In the genomic region with DNA sequence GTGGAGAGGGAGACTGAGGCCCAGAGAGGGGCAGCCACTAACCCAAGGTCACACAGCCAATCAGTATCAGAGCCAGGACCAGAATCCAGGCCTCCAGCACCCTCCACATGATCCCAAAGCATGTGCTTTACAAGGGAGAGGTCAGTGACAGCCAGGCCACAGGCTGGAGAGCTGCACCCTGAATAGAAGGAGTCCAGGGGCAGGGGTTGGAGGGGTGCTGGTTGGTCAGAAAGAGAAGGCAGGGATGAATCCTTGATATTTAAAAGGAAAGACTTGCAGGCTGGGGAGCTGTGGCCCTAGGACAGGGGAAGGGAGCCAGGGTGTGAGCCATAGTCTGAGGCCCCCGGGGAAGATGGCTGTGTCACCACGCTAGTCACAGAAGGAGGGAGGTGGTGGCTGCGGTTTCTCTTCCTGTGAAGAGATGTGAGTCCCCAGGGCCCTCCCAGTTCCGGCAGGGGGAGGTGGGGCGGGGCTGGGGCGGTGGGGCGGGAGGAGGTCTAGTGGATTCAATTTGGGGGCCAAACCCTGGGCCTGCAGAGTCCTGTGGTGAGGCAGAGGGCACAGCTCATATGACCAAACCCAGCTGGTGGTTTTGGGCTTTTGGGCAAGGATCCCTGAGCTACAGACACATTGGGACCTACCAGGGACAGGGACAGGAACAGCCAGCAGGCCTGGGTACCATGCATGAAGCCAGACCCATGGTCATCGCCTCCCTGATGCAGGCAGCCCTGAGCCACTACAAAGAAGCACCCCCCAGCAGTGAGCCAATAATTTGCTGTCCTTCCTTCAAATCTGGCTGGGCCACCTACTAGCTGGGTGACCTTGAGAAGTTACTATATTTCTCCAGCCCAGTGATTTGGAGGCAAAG, we compare ENCODE assay signal across 8 cellular contexts.
A peak's percentile ranks its signal among the peaks of the same experiment; 100 is the strongest.
DNase-seq lines count a peak whose midpoint lies in the region; TF ChIP-seq lines count a peak whose summit lies in the region.

No MANE protein-coding gene starts in this region.

- H3K4me1 ChIP-seq in Loucy (ENCODE audit: insufficient read depth, low read length, poor library complexity, severe bottlenecking): peaks cover 55% of the 10 kb centered on the region

- H3K36me3 ChIP-seq in Loucy (ENCODE audit: insufficient read depth, low read length): peaks cover 88% of the 10 kb centered on the region; the same call in 1 of the 2 replicates

- H3K4me3 ChIP-seq in Loucy (ENCODE audit: low read length, poor library complexity, severe bottlenecking): peak overlapping the region; percentile 71

- no peaks in the 10 kb centered on the region for H3K9me2 ChIP-seq in Loucy (replicated peaks; ENCODE audit: low read depth, low read length)

- peak overlapping the region; percentile 99 for H3K4me2 ChIP-seq in Loucy (ENCODE audit: low read depth, low read length, poor library complexity, severe bottlenecking)

- DNase-seq in GM19240 (ENCODE audit: insufficient read length, low spot score) (peak; percentile 91), DMS 273 (lab: John Stamatoyannopoulos, UW; ENCODE audit: unreplicated experiment) (no peak), HuH-7.5 (ENCODE audit: low spot score) (no peak), COR-L47 (lab: John Stamatoyannopoulos, UW) (no peak)
- DNase-seq in activated CD4-positive, alpha-beta T cell treated with anti-CD3 and anti-CD28 coated beads for 48 hours: peak; percentile 94
- DNase-seq in effector CD8-positive, alpha-beta T cell (lab: John Stamatoyannopoulos, UW): peak; percentile 81
- peak; percentile 77 to 89 for DNase-seq in stimulated activated CD4-positive, alpha-beta T cell treated with anti-CD3 and anti-CD28 coated beads, Interleukin-12 subunit alpha, Interleukin-12 subunit beta, amount 100 ng/mL, for 24 hours (ENCODE audit: low read depth in 2 of 2)

- no peak overlapping the region for H2AFZ ChIP-seq in Loucy (ENCODE audit: low read length)

- H3K27me3 ChIP-seq in Loucy (ENCODE audit: insufficient read depth, low read length, poor library complexity, severe bottlenecking): no peaks in the 10 kb centered on the region

- peaks cover 57% of the 10 kb centered on the region for H4K20me1 ChIP-seq in Loucy (ENCODE audit: insufficient read depth, low read length, poor library complexity, severe bottlenecking)

- H3K9me3 ChIP-seq in Loucy (ENCODE audit: insufficient read depth, low read depth, low read length): no peaks in the 10 kb centered on the region

- H3K79me2 ChIP-seq in Loucy (ENCODE audit: insufficient read depth, low read length): peaks cover 69% of the 10 kb centered on the region

- no peak for TF ChIP-seq CTCF in Loucy (conservative IDR thresholded peaks at IDR 0.05; ENCODE audit: low read length)

- peak overlapping the region; percentile 94 for H3K9ac ChIP-seq in Loucy (ENCODE audit: low read depth, low read length, poor library complexity, severe bottlenecking)

- peaks cover 13% of the 10 kb centered on the region for H3F3A ChIP-seq in Loucy (ENCODE audit: low read depth)

Comparison
In these comparisons a context has a peak if more than half of its experiments do, and no peak if none do; other contexts are left out.
1. DNase-seq: peak in GM19240 (single experiment), activated CD4-positive, alpha-beta T cell treated with anti-CD3 and anti-CD28 coated beads for 48 hours (single experiment), effector CD8-positive, alpha-beta T cell (single experiment) and stimulated activated CD4-positive, alpha-beta T cell treated with anti-CD3 and anti-CD28 coated beads, Interleukin-12 subunit alpha, Interleukin-12 subunit beta, amount 100 ng/mL, for 24 hours (2 of 2); none in DMS 273 (single experiment), HuH-7.5 (single experiment) and COR-L47 (single experiment).